Comparison of ENCODE assay signal across 35 cellular contexts in the genomic region with DNA sequence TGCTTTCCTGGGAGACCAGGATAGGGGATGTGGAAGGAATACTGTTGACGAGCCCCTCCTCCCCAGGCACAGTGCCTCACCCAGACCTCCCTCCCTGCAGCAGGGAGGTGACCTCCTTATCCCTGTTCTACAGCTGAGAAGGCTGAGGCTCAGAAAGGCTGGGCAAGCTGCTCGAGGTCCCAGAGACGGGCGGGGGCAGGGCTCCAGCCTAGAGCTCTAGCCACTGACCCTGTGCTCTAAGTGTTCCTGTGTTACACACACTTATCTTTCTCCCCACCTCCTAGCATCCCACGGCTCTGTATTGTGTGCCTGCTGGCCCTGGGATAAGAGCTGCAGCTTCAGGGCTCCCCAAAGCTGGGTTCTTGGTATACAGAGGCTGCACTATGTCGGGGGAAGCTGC.
"Had no signal": no experiment of that assay in that cellular context is flagged by ENCODE, and none has a peak within 500 bp of the region (broad histone marks: within the 10 kb centered on the region; RNA-seq: fewer than 3 reads in every experiment).

No MANE protein-coding gene starts in this region.

- DNase-seq: activated CD4-positive, alpha-beta memory T cell treated with anti-CD3 and anti-CD28 coated beads, Interleukin-2, amount 10 ng/mL, durations not matched to agents 7 days and 5 days; activated CD4-positive, alpha-beta T cell treated with anti-CD3 and anti-CD28 coated beads for 1 hour; activated CD4-positive, alpha-beta T cell treated with anti-CD3 and anti-CD28 coated beads for 4 hours; activated CD4-positive, alpha-beta T cell treated with anti-CD3 and anti-CD28 coated beads, Interleukin-2, amount 10 ng/mL, durations not matched to agents 7 days and 5 days; activated CD4-positive, alpha-beta T cell treated with anti-CD3 and anti-CD28 coated beads, Interleukin-2, amount 50 U/mL, for 4 hours; activated CD8-positive, alpha-beta memory T cell treated with anti-CD3 and anti-CD28 coated beads, Interleukin-2, amount 50 U/mL, for 48 hours; activated effector memory CD4-positive, alpha-beta T cell treated with Interleukin-2 at 50 U/mL for 16 hours; activated gamma-delta T cell treated with Interleukin-2 at 50 U/mL for 16 hours; activated naive CD4-positive, alpha-beta T cell treated with anti-CD3 and anti-CD28 coated beads, Interleukin-2, amount 50 U/mL, for 16 hours; activated naive CD4-positive, alpha-beta T cell treated with Interleukin-2 at 50 U/mL for 16 hours; activated T-cell treated with anti-CD3 and anti-CD28 coated beads for 4 hours; activated T-cell treated with anti-CD3 and anti-CD28 coated beads, Interleukin-2, amount 50 U/mL, for 24 hours; activated T-cell treated with anti-CD3 and anti-CD28 coated beads, Interleukin-2, amount 50 U/mL, for 72 hours; amniotic stem cell; anterior cingulate cortex; brain microvascular endothelial cell; dorsolateral prefrontal cortex; effector memory CD4-positive, alpha-beta T cell; endodermal cell; foreskin keratinocyte; gastrocnemius medialis; glutamatergic neuron; heart left ventricle; T-helper 1 cell; T-helper 17 cell; T1000 had no signal

- H3K27ac ChIP-seq: brain microvascular endothelial cell, coronary artery, dorsolateral prefrontal cortex, esophagus muscularis mucosa, foreskin keratinocyte, gastrocnemius medialis, heart left ventricle had no signal

- H3K9me3 Mint-ChIP-seq: activated CD4-positive, alpha-beta memory T cell treated with anti-CD3 and anti-CD28 coated beads, Interleukin-2, amount 10 ng/mL, durations not matched to agents 7 days and 5 days; activated CD4-positive, alpha-beta T cell treated with anti-CD3 and anti-CD28 coated beads, Interleukin-2, amount 10 ng/mL, durations not matched to agents 7 days and 5 days; activated T-cell treated with anti-CD3 and anti-CD28 coated beads, Interleukin-2, amount 50 U/mL, for 24 hours; activated T-cell treated with anti-CD3 and anti-CD28 coated beads, Interleukin-2, amount 50 U/mL, for 72 hours; central memory CD8-positive, alpha-beta T cell; dendritic cell treated with granulocyte-macrophage colony-stimulating factor and Interleukin-4, amounts not matched to agents 40 ng/mL and 50 ng/mL, for 4 days; endodermal cell; T-helper 2 cell treated with Interferon-gamma antibody and Interleukin-4, amounts not matched to agents 5 μg/mL and 100 μg/mL, for 36 hours; WTC11 had no signal

- H3K36me3 ChIP-seq: brain microvascular endothelial cell had no signal

- H3K27me3 Mint-ChIP-seq: activated CD4-positive, alpha-beta memory T cell treated with anti-CD3 and anti-CD28 coated beads, Interleukin-2, amount 10 ng/mL, durations not matched to agents 7 days and 5 days; activated CD4-positive, alpha-beta T cell treated with anti-CD3 and anti-CD28 coated beads, Interleukin-2, amount 10 ng/mL, durations not matched to agents 7 days and 5 days; activated naive CD8-positive, alpha-beta T cell; activated T-cell treated with anti-CD3 and anti-CD28 coated beads, Interleukin-2, amount 50 U/mL, for 24 hours; central memory CD8-positive, alpha-beta T cell; dendritic cell treated with granulocyte-macrophage colony-stimulating factor and Interleukin-4, amounts not matched to agents 40 ng/mL and 50 ng/mL, for 4 days; T-helper 17 cell had no signal

- H3K4me1 ChIP-seq: esophagus muscularis mucosa, foreskin keratinocyte, gastrocnemius medialis, heart left ventricle had no signal

- H3K4me3 ChIP-seq: coronary artery, dorsolateral prefrontal cortex, esophagus muscularis mucosa, gastrocnemius medialis, heart left ventricle had no signal

- ATAC-seq: activated T-cell treated with anti-CD3 and anti-CD28 coated beads, Interleukin-2, amount 50 U/mL, for 72 hours; foreskin keratinocyte; gastrocnemius medialis; T-helper 17 cell; WTC11 had no signal

- H3K27ac Mint-ChIP-seq: activated CD4-positive, alpha-beta memory T cell treated with anti-CD3 and anti-CD28 coated beads, Interleukin-2, amount 10 ng/mL, durations not matched to agents 7 days and 5 days; activated CD4-positive, alpha-beta T cell treated with anti-CD3 and anti-CD28 coated beads, Interleukin-2, amount 10 ng/mL, durations not matched to agents 7 days and 5 days; activated naive CD8-positive, alpha-beta T cell; activated T-cell treated with anti-CD3 and anti-CD28 coated beads, Interleukin-2, amount 50 U/mL, for 24 hours; activated T-cell treated with anti-CD3 and anti-CD28 coated beads, Interleukin-2, amount 50 U/mL, for 72 hours; dendritic cell treated with granulocyte-macrophage colony-stimulating factor and Interleukin-4, amounts not matched to agents 40 ng/mL and 50 ng/mL, for 4 days; endodermal cell; T-helper 2 cell treated with Interferon-gamma antibody and Interleukin-4, amounts not matched to agents 5 μg/mL and 100 μg/mL, for 36 hours; WTC11 had no signal

- H3K4me1 Mint-ChIP-seq: endodermal cell had no signal

- FAIRE-seq: astrocyte, bronchial epithelial cell had no signal

- H3K4me3 Mint-ChIP-seq: activated CD4-positive, alpha-beta memory T cell treated with anti-CD3 and anti-CD28 coated beads, Interleukin-2, amount 10 ng/mL, durations not matched to agents 7 days and 5 days; activated CD4-positive, alpha-beta T cell treated with anti-CD3 and anti-CD28 coated beads, Interleukin-2, amount 10 ng/mL, durations not matched to agents 7 days and 5 days; activated naive CD8-positive, alpha-beta T cell; activated T-cell treated with anti-CD3 and anti-CD28 coated beads, Interleukin-2, amount 50 U/mL, for 24 hours; activated T-cell treated with anti-CD3 and anti-CD28 coated beads, Interleukin-2, amount 50 U/mL, for 72 hours; central memory CD8-positive, alpha-beta T cell; dendritic cell treated with granulocyte-macrophage colony-stimulating factor and Interleukin-4, amounts not matched to agents 40 ng/mL and 50 ng/mL, for 4 days; endodermal cell; T-helper 17 cell; T-helper 2 cell treated with Interferon-gamma antibody and Interleukin-4, amounts not matched to agents 5 μg/mL and 100 μg/mL, for 36 hours; WTC11 had no signal

- H3K27me3 ChIP-seq: brain microvascular endothelial cell, dorsolateral prefrontal cortex, esophagus muscularis mucosa, foreskin keratinocyte, gastrocnemius medialis, heart left ventricle had no signal

- H3K9me3 ChIP-seq: esophagus muscularis mucosa, gastrocnemius medialis, heart left ventricle had no signal
